1 cellular context compared by ENCODE assay signal in genomic region chr15:50685191-50685975, GRCh38.
TF ChIP-seq lines count a peak whose summit lies in the region.

No MANE protein-coding gene starts in this region.

TF ChIP-seq in IMR-90, 13 proteins besides CTCF, POLR2A, EP300 and RAD21 (continued from another document):
- TF ChIP-seq USF2 (IDR thresholded peaks at IDR 0.05; ENCODE audit: low read depth, low read length), result no peak
- TF ChIP-seq NFE2L2 (IDR thresholded peaks at IDR 0.05; ENCODE audit: low read depth, low read length), result no peak
- no peak for TF ChIP-seq RCOR1 (IDR thresholded peaks at IDR 0.05; ENCODE audit: insufficient replicate concordance, low read length)
